In the genomic region with DNA sequence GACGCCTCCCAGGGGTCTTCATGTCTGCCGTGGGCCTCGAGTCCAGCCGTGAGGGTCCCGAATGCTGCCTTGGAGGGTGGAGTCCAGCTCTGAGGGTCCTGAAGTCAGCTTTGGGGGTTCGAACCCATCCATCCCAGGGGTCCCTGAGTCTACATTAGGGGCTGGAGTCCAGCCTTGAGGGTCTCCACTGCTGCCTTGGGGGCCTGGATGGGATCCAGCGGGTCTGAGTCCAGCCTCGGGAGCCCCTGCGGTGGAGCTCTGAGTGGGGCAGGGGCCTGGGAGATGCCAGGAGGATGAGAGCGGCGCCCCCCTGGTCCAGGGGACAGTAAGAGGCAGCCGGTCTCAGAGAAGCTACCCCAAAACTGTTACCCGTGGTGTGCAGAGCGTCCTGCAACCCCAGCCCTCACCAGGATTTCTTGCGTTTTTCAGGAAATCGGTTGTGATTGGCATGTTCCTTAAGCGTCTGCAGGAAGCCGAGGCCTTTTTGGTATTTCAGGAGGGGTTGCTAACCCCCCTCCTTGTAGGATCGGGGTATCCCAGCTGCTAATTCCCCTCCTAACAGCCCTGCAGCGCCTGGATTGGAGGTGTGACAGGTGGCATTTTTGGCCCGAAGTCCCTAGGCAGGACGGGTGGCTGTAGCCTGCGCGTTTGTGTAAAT, we compare ENCODE assay signal across 7 cellular contexts. TPM values are rescaled to one million over a fixed set of nuclear protein-coding genes. Genes with fewer than 3 reads are reported as not detected.
DNase-seq lines count a peak whose midpoint lies in the region; ATAC-seq and TF ChIP-seq lines count a peak whose summit lies in the region.

No MANE protein-coding gene starts in this region.

- ATAC-seq in right lobe of liver (no peak), HG03571 (IDR thresholded peaks at IDR 0.05; ENCODE audit: unreplicated experiment) (no peak)

- WGBS in right lobe of liver (ENCODE audit: insufficient coverage, low coverage, low lambda C conversion rate, missing lambda C conversion rate): 3% methylated on average over 10 of the region's 24 CpGs

- H3K4me3 ChIP-seq in Karpas-422 (ENCODE audit: low read length): peak overlapping the region; percentile 97
- peak overlapping the region; percentile 76 to 91 (median 91) for H3K4me3 ChIP-seq in right lobe of liver
- H3K4me3 ChIP-seq in tibial artery: peak overlapping the region; percentile 76 to 97

- peak overlapping the region; percentile 90 to 96 (median 93) for H3K4me3 Mint-ChIP-seq in brain

- peaks cover 28% of the 10 kb centered on the region for H3K79me2 ChIP-seq in Karpas-422 (ENCODE audit: low read length)

- no peak overlapping the region for H2AFZ ChIP-seq in Karpas-422 (ENCODE audit: low read length)

- H3K36me3 ChIP-seq in Karpas-422 (ENCODE audit: insufficient read depth, low read length) (peaks cover 11% of the 10 kb centered on the region), right lobe of liver (no peaks in the 10 kb centered on the region), tibial artery (peaks cover under 1 to 12% (median 8%) of the 10 kb centered on the region in 3 donors)

- peak overlapping the region; percentile 55 to 96 (median 88) for H3K27ac Mint-ChIP-seq in brain

- peak overlapping the region; percentile 100 for H3K9ac ChIP-seq in Karpas-422 (ENCODE audit: low read length)

- intact Hi-C loops in right lobe of liver (cut with DNase I): no loop called here
- intact Hi-C loops in tibial artery (cut with DNase I; ENCODE audit: low total_unique reads): no loop called here

- peaks cover 34% of the 10 kb centered on the region for H3K4me1 Mint-ChIP-seq in brain

- H4K20me1 ChIP-seq in Karpas-422 (ENCODE audit: insufficient read depth, low read depth, low read length): peaks cover 7% of the 10 kb centered on the region; the same call in 1 of the 2 replicates

- H3K27ac ChIP-seq in Karpas-422 (ENCODE audit: low read length) (peak overlapping the region; percentile 87), right lobe of liver (peak overlapping the region; percentile 64 to 83 (median 65)), tibial artery (peak overlapping the region; percentile 84 to 89)

- peaks cover 0 to 5% (median 4%) of the 10 kb centered on the region in 5 experiments for H3K9me3 Mint-ChIP-seq in brain

- TF ChIP-seq CTCF in brain (conservative IDR thresholded peaks at IDR 0.05) (no peak), right lobe of liver (IDR thresholded peaks at IDR 0.05) (no peak), tibial artery (IDR thresholded peaks at IDR 0.05) (no peak)

- H3K4me1 ChIP-seq in Karpas-422 (ENCODE audit: low read length) (peaks cover 25% of the 10 kb centered on the region), right lobe of liver (peaks cover 0 to 11% (median 0%) of the 10 kb centered on the region in 4 donors), tibial artery (peaks cover 0 to 38% (median 17%) of the 10 kb centered on the region in 4 donors)

- H3K9me2 ChIP-seq in Karpas-422 (replicated peaks; ENCODE audit: insufficient read depth, low read length): no peaks in the 10 kb centered on the region

- no peaks in the 10 kb centered on the region for H3K36me3 Mint-ChIP-seq in brain

- peak overlapping the region; percentile 69 for H3K4me2 ChIP-seq in Karpas-422 (ENCODE audit: low read depth, low read length, poor library complexity, severe bottlenecking)

- H3K27me3 ChIP-seq in Karpas-422 (ENCODE audit: low read length): no peaks in the 10 kb centered on the region
- no peaks in the 10 kb centered on the region for H3K27me3 ChIP-seq in right lobe of liver
- H3K27me3 ChIP-seq in tibial artery: peaks cover 0 to 11% of the 10 kb centered on the region in 2 donors

- H3K27me3 Mint-ChIP-seq in brain: peaks cover 3% of the 10 kb centered on the region

- no peak for DNase-seq in Karpas-422
- peak in 2 of 3 donors; percentile 56 to 63 for DNase-seq in right lobe of liver
- DNase-seq in tibial artery: peak; percentile 26 to 72
- no peak for DNase-seq in DMS79 treated with DMSO at 0.1 percent for 48 hours (lab: John Stamatoyannopoulos, UW)
- no peak for DNase-seq in NCI-H2227 (lab: John Stamatoyannopoulos, UW; ENCODE audit: unreplicated experiment)

- TF ChIP-seq POLR2A in right lobe of liver (IDR thresholded peaks at IDR 0.05): no peak

- H3K9me3 ChIP-seq in Karpas-422 (ENCODE audit: low read length) (no peaks in the 10 kb centered on the region), right lobe of liver (no peaks in the 10 kb centered on the region), tibial artery (no peaks in the 10 kb centered on the region)

RNA-seq across cellular contexts. Expression of a gene that starts 1.7 kb away (rescaled TPM):
- 19.4 and 57.3 TPM in 2 replicates for total RNA-seq in Karpas-422 (2014; rRNA removed; shearing (Covaris generic); ENCODE audit: low replicate concordance)
- polyA plus RNA-seq in brain (ENCODE audit: insufficient read depth, low read depth, low replicate concordance): 33.5 TPM
- total RNA-seq in right lobe of liver: 10 to 100 TPM; 20.9 to 32.8 (median 23.2) TPM

RNA-seq across cellular contexts. Expression of a gene that starts 39.1 kb away (rescaled TPM):
- total RNA-seq in Karpas-422 (2014; rRNA removed; shearing (Covaris generic); ENCODE audit: low replicate concordance): 49.4 and 69.5 TPM in 2 replicates
- polyA plus RNA-seq in brain (ENCODE audit: insufficient read depth, low read depth, low replicate concordance): 9.3 TPM
- total RNA-seq in right lobe of liver: 10 to 100 TPM in 1 of 6 experiments, 1 to 10 TPM in 5; 3.4 to 11.2 (median 5.1) TPM

Comparison
In these comparisons a context has a peak if more than half of its experiments do, and no peak if none do; other contexts are left out.
1. DNase-seq: peak in right lobe of liver (2 of 3) and tibial artery (2 of 2); none in Karpas-422 (single experiment), DMS79 treated with DMSO at 0.1 percent for 48 hours (single experiment) and NCI-H2227 (single experiment).
2. Peak in every context shown above with its lines, with median percentiles within 50 percentile points of each other: H3K27ac ChIP-seq and H3K4me3 ChIP-seq.